ENCODE assay signal across 8 cellular contexts in the genomic region with DNA sequence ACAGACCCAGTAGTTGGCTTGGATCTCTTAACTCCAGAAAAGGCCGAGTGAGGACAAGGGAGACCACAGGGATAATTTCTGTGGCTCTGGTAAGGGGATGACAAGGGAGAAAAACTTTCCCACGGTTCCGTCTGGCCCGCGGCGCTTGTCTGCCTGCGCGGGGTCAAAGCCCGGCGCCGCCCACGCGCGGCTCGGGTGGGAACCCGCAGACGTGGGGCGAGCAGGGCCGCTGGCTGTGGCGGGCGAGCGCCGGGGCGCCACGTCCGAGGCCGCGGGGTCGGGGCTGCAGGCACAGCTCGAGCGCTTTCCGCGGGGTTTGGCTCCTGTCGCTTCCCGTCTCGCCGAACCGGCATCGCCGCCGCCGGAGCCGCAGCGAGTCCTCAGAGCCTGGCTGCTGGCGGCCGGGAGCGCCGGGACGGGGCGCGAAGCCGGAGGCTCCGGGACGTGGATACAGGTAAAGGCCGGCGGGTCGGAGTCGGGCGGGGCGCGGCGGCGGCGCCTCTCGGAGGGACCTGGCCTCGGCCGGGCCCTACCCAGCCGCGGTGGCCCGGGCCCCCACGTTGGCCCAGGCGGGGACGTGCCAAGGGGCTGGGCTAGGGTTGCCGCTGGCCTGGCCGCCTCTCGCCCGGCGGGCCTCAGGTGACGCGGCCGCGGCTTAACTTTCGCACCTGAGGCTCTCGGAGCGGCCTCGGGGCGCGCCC. TPM values are rescaled to one million over a fixed set of nuclear protein-coding genes. Genes with fewer than 3 reads are reported as not detected.
DNase-seq lines count a peak whose midpoint lies in the region; ATAC-seq and TF ChIP-seq lines count a peak whose summit lies in the region.
"Had no signal": no experiment of that assay in that cellular context is flagged by ENCODE, and none has a peak within 500 bp of the region (broad histone marks: within the 10 kb centered on the region; RNA-seq: fewer than 3 reads in every experiment).

A gene with protein sequence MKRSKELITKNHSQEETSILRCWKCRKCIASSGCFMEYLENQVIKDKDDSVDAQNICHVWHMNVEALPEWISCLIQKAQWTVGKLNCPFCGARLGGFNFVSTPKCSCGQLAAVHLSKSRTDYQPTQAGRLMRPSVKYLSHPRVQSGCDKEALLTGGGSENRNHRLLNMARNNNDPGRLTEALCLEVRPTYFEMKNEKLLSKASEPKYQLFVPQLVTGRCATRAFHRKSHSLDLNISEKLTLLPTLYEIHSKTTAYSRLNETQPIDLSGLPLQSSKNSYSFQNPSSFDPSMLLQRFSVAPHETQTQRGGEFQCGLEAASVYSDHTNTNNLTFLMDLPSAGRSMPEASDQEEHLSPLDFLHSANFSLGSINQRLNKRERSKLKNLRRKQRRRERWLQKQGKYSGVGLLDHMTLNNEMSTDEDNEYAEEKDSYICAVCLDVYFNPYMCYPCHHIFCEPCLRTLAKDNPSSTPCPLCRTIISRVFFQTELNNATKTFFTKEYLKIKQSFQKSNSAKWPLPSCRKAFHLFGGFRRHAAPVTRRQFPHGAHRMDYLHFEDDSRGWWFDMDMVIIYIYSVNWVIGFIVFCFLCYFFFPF (plus strand): TSS at position 344 of the 701 bp plus-strand sequence. CDS start 34,965 bp downstream, outside the sequence.

- TF ChIP-seq EP300 in sigmoid colon (IDR thresholded peaks at IDR 0.05), result no peak

- ATAC-seq in GM18907 (IDR thresholded peaks at IDR 0.05; ENCODE audit: unreplicated experiment), result peak; percentile 66
- ATAC-seq in GM21529 (IDR thresholded peaks at IDR 0.05; ENCODE audit: unreplicated experiment), result no peak

- H3K27ac ChIP-seq in HUES64 (ENCODE audit: low read depth, low read length), result no peak within 1 kb of the TSS
- H3K27ac ChIP-seq in iPS-20b (ENCODE audit: low read length), result no peak within 1 kb of the TSS
- peak within 1 kb of the TSS; percentile 75 to 81 (median 76) for H3K27ac ChIP-seq in sigmoid colon

- H3K4me1 ChIP-seq in HUES64 (ENCODE audit: insufficient read depth, low read length) (no peaks in the 10 kb centered on the region), iPS-20b (ENCODE audit: insufficient read depth, low read length) (peaks cover 4% of the 10 kb centered on the region; the same call in 1 of the 2 replicates), sigmoid colon (peaks cover 0 to 23% (median 6%) of the 10 kb centered on the region in 4 donors)

- H3K27me3 Mint-ChIP-seq in MCF 10A (ENCODE audit: insufficient read depth, unreplicated experiment), result no peaks in the 10 kb centered on the region

- DNase-seq in MCF 10A (ENCODE audit: unreplicated experiment) (peak; percentile 39), sigmoid colon (peak; percentile 69), foreskin melanocyte (no peak)

- H3K4me3 ChIP-seq in HUES64 (ENCODE audit: low read length) (peak within 1 kb of the TSS; percentile 88), iPS-20b (ENCODE audit: low read length) (peak within 1 kb of the TSS; percentile 87), sigmoid colon (peak within 1 kb of the TSS; percentile 58 to 93 (median 76))

- H3K4me1 Mint-ChIP-seq in MCF 10A (ENCODE audit: insufficient read depth, unreplicated experiment), result peaks cover 6% of the 10 kb centered on the region

- no peaks in the 10 kb centered on the region for H3K36me3 ChIP-seq in HUES64 (ENCODE audit: insufficient read depth, low read length)
- H3K36me3 ChIP-seq in iPS-20b (ENCODE audit: insufficient read depth, low read depth, low read length), result no peaks in the 10 kb centered on the region
- H3K36me3 ChIP-seq in sigmoid colon, result no peaks in the 10 kb centered on the region

- H3K9ac ChIP-seq in HUES64 (ENCODE audit: low read depth, low read length) (peak within 1 kb of the TSS; percentile 84), iPS-20b (ENCODE audit: low read depth, low read length) (peak within 1 kb of the TSS; percentile 81)

- H3K27me3 ChIP-seq in HUES64 (ENCODE audit: insufficient read depth, low read length), result peaks cover 45% of the 10 kb centered on the region
- H3K27me3 ChIP-seq in iPS-20b (ENCODE audit: insufficient read depth, low read length), result peaks cover 37% of the 10 kb centered on the region
- no peaks in the 10 kb centered on the region for H3K27me3 ChIP-seq in sigmoid colon

- under 1% methylated on average over 87 of the region's 88 CpGs for WGBS in HUES64
- WGBS in sigmoid colon, 2 donors, result 2% methylated on average over 88 of the region's 88 CpGs

- BruUV-seq in MCF 10A (replicated peaks; lab: Mats Ljungman, UMichigan), result no TSS peak

- no peaks in the 10 kb centered on the region for H3K9me3 Mint-ChIP-seq in MCF 10A (ENCODE audit: unreplicated experiment)

- H3K4me3 Mint-ChIP-seq in MCF 10A (ENCODE audit: unreplicated experiment), result peak within 1 kb of the TSS; percentile 78

- POLR2A ChIA-PET in MCF 10A (lab: Yijun Ruan, JAX), result interaction anchor here (0.6 to 0.9 kb wide), 2 partner anchors 12 to 1456 kb away, joined by 3 to 4 read pairs; no protein-coding TSS in a partner anchor

- intact Hi-C loops in MCF 10A (cut with micrococcal nuclease), result no loop called here
- intact Hi-C loops in sigmoid colon (cut with DNase I), result no loop called here

- H3K9me3 ChIP-seq in HUES64 (ENCODE audit: insufficient read depth, low read depth, low read length) (no peaks in the 10 kb centered on the region), iPS-20b (ENCODE audit: insufficient read depth, low read depth, low read length) (no peaks in the 10 kb centered on the region), sigmoid colon (no peaks in the 10 kb centered on the region)

- H3K27ac Mint-ChIP-seq in MCF 10A (ENCODE audit: low read depth, unreplicated experiment), result peak within 1 kb of the TSS; percentile 83

- TF ChIP-seq CTCF in MCF 10A (IDR thresholded peaks at IDR 0.05; ENCODE audit: unreplicated experiment), result no peak
- no peak for TF ChIP-seq CTCF in sigmoid colon (IDR thresholded peaks at IDR 0.05)

- no peaks in the 10 kb centered on the region for H3K36me3 Mint-ChIP-seq in MCF 10A (ENCODE audit: insufficient read depth, unreplicated experiment)

- CTCF ChIA-PET in MCF 10A (lab: Yijun Ruan, JAX), result interaction anchor here (0.6 to 2.4 kb wide), 9 partner anchors 11 to 517 kb away, joined by 3 to 13 read pairs (median 3); no protein-coding TSS in a partner anchor

- no peak for TF ChIP-seq POLR2A in sigmoid colon (IDR thresholded peaks at IDR 0.05)

RNA-seq across cellular contexts. Expression of the gene that starts here (rescaled TPM):
- 0.95 TPM for polyA plus RNA-seq in HUES64 (2013, experiment 1 of 2)
- 0.95 TPM for polyA plus RNA-seq in HUES64 (2013, experiment 2 of 2)
- total RNA-seq in MCF 10A (2022) (6.0 and 7.4 TPM in 2 replicates), sigmoid colon (10 to 100 TPM; 16.6 to 27.1 (median 21.5) TPM)
- 1 to 10 TPM in 1 of 3 donors, under 1 TPM in 2; 0.23 to 1.2 (median 0.57) TPM for polyA plus RNA-seq in sigmoid colon
- total RNA-seq: T-helper 1 cell treated with Interleukin-12 subunit alpha and Interleukin-12 subunit beta and Interleukin-4 antibody, amounts not matched to agents 30 ng/mL and 1 ng/mL, for 36 hours had no signal

Comparison
In these comparisons a context has a peak if more than half of its experiments do, and no peak if none do; other contexts are left out.
1. H3K27ac ChIP-seq: peak in sigmoid colon (4 of 4); none in HUES64 (single experiment) and iPS-20b (single experiment).
2. Peak in every context shown above with its lines, with median percentiles within 50 percentile points of each other: H3K4me3 ChIP-seq.